33 cellular contexts compared by ENCODE assay signal in genomic region chr17:6681176-6681575, GRCh38. TPM values are rescaled to one million over a fixed set of nuclear protein-coding genes. Genes with fewer than 3 reads are reported as not detected.
"Had no signal": no experiment of that assay in that cellular context is flagged by ENCODE, and none has a peak within 500 bp of the region (broad histone marks: within the 10 kb centered on the region; RNA-seq: fewer than 3 reads in every experiment).

No MANE protein-coding gene starts in this region.

- H3K27ac Mint-ChIP-seq: memory B cell; natural killer cell; stimulated activated memory B cell treated with anti-CD40 and anti-IgM and Interleukin-4, amounts not matched to agents 10 μg/mL and 1 μg/mL and 100 μg/mL, for 72 hours; type B pancreatic cell had no signal

- H3K9me3 ChIP-seq: esophagus muscularis mucosa, heart right ventricle, lower lobe of right lung, ovary, psoas muscle, sigmoid colon, testis, tibial artery had no signal

- H3K36me3 ChIP-seq: esophagus muscularis mucosa, heart right ventricle, lower lobe of right lung, ovary, sigmoid colon, tibial artery had no signal

- FAIRE-seq: colon, islet of Langerhans had no signal

- H3K4me1 ChIP-seq: esophagus muscularis mucosa, heart right ventricle, lower lobe of right lung, psoas muscle, sigmoid colon, testis, tibial artery had no signal

- H3K27ac ChIP-seq: dorsolateral prefrontal cortex, esophagus muscularis mucosa, heart right ventricle, lower lobe of right lung, ovary, psoas muscle, sigmoid colon, testis, tibial artery had no signal

- H3K4me3 Mint-ChIP-seq: memory B cell; natural killer cell; stimulated activated memory B cell treated with anti-CD40 and anti-IgM and Interleukin-4, amounts not matched to agents 10 μg/mL and 1 μg/mL and 100 μg/mL, for 72 hours; type B pancreatic cell had no signal

- H3K4me3 ChIP-seq: dorsolateral prefrontal cortex, esophagus muscularis mucosa, heart right ventricle, lower lobe of right lung, ovary, psoas muscle, sigmoid colon, testis, tibial artery had no signal

- ATAC-seq: heart right ventricle; left ventricle myocardium superior; lower lobe of right lung; natural killer cell; psoas muscle; right cardiac atrium; stimulated activated memory B cell treated with anti-CD40 and anti-IgM and Interleukin-4, amounts not matched to agents 10 μg/mL and 1 μg/mL and 100 μg/mL, for 72 hours; stimulated activated naive CD8-positive, alpha-beta T cell treated with anti-CD3 and anti-CD28 coated beads, Interleukin-15, Interleukin-2, amounts not matched to agents 100 U/mL and 50 U/mL, for 24 hours had no signal

- H3K27me3 ChIP-seq: ovary, testis had no signal

- H3K9me3 Mint-ChIP-seq: memory B cell; natural killer cell; stimulated activated memory B cell treated with anti-CD40 and anti-IgM and Interleukin-4, amounts not matched to agents 10 μg/mL and 1 μg/mL and 100 μg/mL, for 72 hours; type B pancreatic cell had no signal

- DNase-seq: dorsolateral prefrontal cortex; effector CD4-positive, alpha-beta T cell; foreskin melanocyte; glutamatergic neuron; heart right ventricle; hippocampal formation; left ventricle myocardium superior; lower lobe of right lung; natural killer cell; occipital lobe; ovary; psoas muscle; right cardiac atrium; sigmoid colon; stimulated activated CD4-positive, alpha-beta T cell treated with anti-CD3 and anti-CD28 coated beads, Interleukin-2, amount 100 ng/mL, for 24 hours; stimulated activated CD4-positive, alpha-beta T cell treated with anti-CD3 and anti-CD28 coated beads, Interleukin-4, amount 100 ng/mL, for 24 hours; stimulated activated naive CD8-positive, alpha-beta T cell treated with anti-CD3 and anti-CD28 coated beads, Interleukin-15, Interleukin-2, amounts not matched to agents 100 U/mL and 50 U/mL, for 24 hours; substantia nigra; testis; tibial artery had no signal

- H3K36me3 Mint-ChIP-seq: natural killer cell; stimulated activated memory B cell treated with anti-CD40 and anti-IgM and Interleukin-4, amounts not matched to agents 10 μg/mL and 1 μg/mL and 100 μg/mL, for 72 hours; type B pancreatic cell had no signal

RNA-seq across cellular contexts. Expression of gene C17orf100, which starts 29.6 kb away (rescaled TPM):
- total RNA-seq: skeletal muscle tissue had no signal

RNA-seq across cellular contexts. Expression of gene SLC13A5, which starts 32.0 kb away (rescaled TPM):
- total RNA-seq: epithelial cell of proximal tubule, fibroblast of lung, left ventricle myocardium superior, lower lobe of right lung, mononuclear cell, natural killer cell, occipital lobe, renal cortical epithelial cell, right cardiac atrium, skeletal muscle tissue, urinary bladder had no signal
- polyA plus RNA-seq: fibroblast of lung, neural cell, right cardiac atrium had no signal
